In the genomic region with DNA sequence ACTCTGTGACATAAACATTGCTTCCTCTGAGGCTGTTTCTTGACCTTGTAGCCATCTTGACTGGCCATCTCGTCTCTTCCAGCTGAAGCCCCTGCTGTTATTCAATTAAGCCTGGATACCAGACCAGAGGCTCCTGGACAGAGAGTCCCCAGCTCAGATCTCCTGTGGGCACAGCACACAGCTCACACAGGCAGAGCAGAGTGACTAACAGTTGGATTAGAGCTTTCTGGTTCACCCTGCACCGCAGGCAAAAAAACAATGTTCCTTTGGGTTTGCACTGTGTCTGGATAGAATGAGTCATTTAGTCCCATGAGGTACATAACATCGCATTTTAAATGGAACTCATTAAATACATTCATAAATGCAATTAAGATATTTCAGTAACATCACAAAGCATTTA, we compare ENCODE assay signal across 1 cellular context.
TF ChIP-seq lines count a peak whose summit lies in the region.

No MANE protein-coding gene starts in this region.

TF ChIP-seq in H1, 55 proteins besides CTCF, POLR2A, EP300 and RAD21:
- TF ChIP-seq JUN (IDR thresholded peaks at IDR 0.05; ENCODE audit: low read depth, low read length) (no peak), SIRT6 (IDR thresholded peaks at IDR 0.05; ENCODE audit: low read length) (no peak), YY1 (IDR thresholded peaks at IDR 0.05; ENCODE audit: low read depth, low read length) (0 out of 2 replicates have a peak, but pooled peaks have one; percentile 10), KDM4A (IDR thresholded peaks at IDR 0.05; ENCODE audit: low read depth, low read length, severe bottlenecking) (no peak), MAFK (IDR thresholded peaks at IDR 0.05; ENCODE audit: low read depth, low read length) (no peak)
TF ChIP-seq in H1: peak in this region for 1.
